Comparison of ENCODE assay signal across 8 cellular contexts in the genomic region with DNA sequence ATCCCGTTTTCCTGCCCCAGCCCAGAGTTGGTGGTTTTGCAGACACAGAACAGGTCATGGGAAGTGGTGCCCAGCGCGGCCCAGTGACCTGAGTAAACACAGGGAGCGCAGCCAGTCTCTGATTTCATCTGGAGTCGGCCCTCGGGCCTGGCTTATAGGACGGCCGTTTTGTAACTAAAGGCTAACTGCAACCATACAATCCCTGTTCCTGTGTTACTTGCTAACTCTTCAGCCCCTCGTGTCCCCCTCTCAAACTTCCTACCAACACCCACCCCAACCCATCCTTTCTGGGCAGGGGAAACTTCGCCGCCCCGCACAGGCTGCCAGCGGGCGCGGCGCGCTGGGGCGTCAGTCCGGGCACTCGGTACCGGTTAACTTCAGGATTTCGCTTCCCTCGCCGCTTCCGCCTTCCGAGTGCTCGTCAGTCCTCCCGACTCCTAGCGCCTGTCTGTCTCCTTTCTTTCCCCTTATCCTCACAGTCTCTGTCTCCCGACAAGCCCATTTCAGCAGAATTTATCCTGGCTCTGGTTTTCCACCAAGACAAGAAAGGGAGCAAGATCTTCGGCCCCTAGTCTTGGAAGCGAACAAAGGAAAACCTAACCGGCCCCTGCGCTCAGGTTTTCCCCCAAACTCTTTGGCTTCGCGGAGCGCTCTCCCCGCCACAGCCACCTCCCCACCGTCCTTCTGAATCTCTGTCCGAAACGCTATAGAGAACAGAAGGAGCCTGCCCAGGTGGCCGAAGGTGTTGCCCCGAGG. TPM values are rescaled to one million over a fixed set of nuclear protein-coding genes. Genes with fewer than 3 reads are reported as not detected.
DNase-seq lines count a peak whose midpoint lies in the region; ATAC-seq and FAIRE-seq lines count a peak whose summit lies in the region.

No MANE protein-coding gene starts in this region.

- DNase-seq in DMS53 (lab: John Stamatoyannopoulos, UW) (peak; percentile 76), left kidney (ENCODE audit: low read depth, low spot score) (peak; percentile 82), urothelium cell line (ENCODE audit: low spot score) (peak; percentile 78), Kasumi-1 (lab: John Stamatoyannopoulos, UW) (no peak)
- no peak for DNase-seq in activated naive CD8-positive, alpha-beta T cell treated with anti-CD3 and anti-CD28 coated beads for 36 hours

- H3K36me3 Mint-ChIP-seq in IgD-negative memory B cell = peaks cover 2% of the 10 kb centered on the region
- H3K36me3 Mint-ChIP-seq in activated naive CD8-positive, alpha-beta T cell treated with anti-CD3 and anti-CD28 coated beads for 36 hours = no peaks in the 10 kb centered on the region

- peak overlapping the region; percentile 46 to 75 (median 62) for H3K4me3 Mint-ChIP-seq in IgD-negative memory B cell
- peak overlapping the region; percentile 66 for H3K4me3 Mint-ChIP-seq in activated naive CD8-positive, alpha-beta T cell treated with anti-CD3 and anti-CD28 coated beads for 36 hours

- H3K27me3 Mint-ChIP-seq in IgD-negative memory B cell = peaks cover 77% of the 10 kb centered on the region
- peaks cover 97% of the 10 kb centered on the region for H3K27me3 Mint-ChIP-seq in activated naive CD8-positive, alpha-beta T cell treated with anti-CD3 and anti-CD28 coated beads for 36 hours

- H3K9me3 Mint-ChIP-seq in IgD-negative memory B cell = peaks cover 0 to 13% (median 2%) of the 10 kb centered on the region in 3 donors
- H3K9me3 Mint-ChIP-seq in activated naive CD8-positive, alpha-beta T cell treated with anti-CD3 and anti-CD28 coated beads for 36 hours = no peaks in the 10 kb centered on the region

- peak overlapping the region; percentile 86 to 93 (median 92) for H3K27ac Mint-ChIP-seq in IgD-negative memory B cell
- no peak overlapping the region for H3K27ac Mint-ChIP-seq in activated naive CD8-positive, alpha-beta T cell treated with anti-CD3 and anti-CD28 coated beads for 36 hours

- peak; percentile 89 for FAIRE-seq in urothelium cell line (lab: Jason Lieb, UNC)

- H3K4me1 Mint-ChIP-seq in IgD-negative memory B cell = peaks cover 13 to 25% (median 15%) of the 10 kb centered on the region in 3 donors
- peaks cover 47% of the 10 kb centered on the region for H3K4me1 Mint-ChIP-seq in activated naive CD8-positive, alpha-beta T cell treated with anti-CD3 and anti-CD28 coated beads for 36 hours

- ATAC-seq in HG02885 (IDR thresholded peaks at IDR 0.05; ENCODE audit: poor library complexity, unreplicated experiment) (no peak), GM21576 (IDR thresholded peaks at IDR 0.05; ENCODE audit: unreplicated experiment) (no peak)

RNA-seq across cellular contexts. Expression of gene SIX1, which starts 2.0 kb away (rescaled TPM):
- polyA plus RNA-seq in IgD-negative memory B cell = not detected
- total RNA-seq in activated naive CD8-positive, alpha-beta T cell treated with anti-CD3 and anti-CD28 coated beads for 36 hours = not detected

Comparison
In these comparisons a context has a peak if more than half of its experiments do, and no peak if none do; other contexts are left out.
1. DNase-seq: peak in DMS53 (single experiment), left kidney (single experiment) and urothelium cell line (single experiment); none in activated naive CD8-positive, alpha-beta T cell treated with anti-CD3 and anti-CD28 coated beads for 36 hours (single experiment) and Kasumi-1 (0 of 2).